8 cellular contexts compared by ENCODE assay signal in genomic region chr5:177071671-177072385, GRCh38. TPM values are rescaled to one million over a fixed set of nuclear protein-coding genes. Genes with fewer than 3 reads are reported as not detected.
DNase-seq lines count a peak whose midpoint lies in the region; ATAC-seq and TF ChIP-seq lines count a peak whose summit lies in the region.

No MANE protein-coding gene starts in this region.

- H3K4me1 Mint-ChIP-seq in memory B cell, result peaks cover 24% of the 10 kb centered on the region

- peak; percentile 74 to 94 (median 88) for TF ChIP-seq CTCF in dorsolateral prefrontal cortex (IDR thresholded peaks at IDR 0.05 in 54 of 56, conservative IDR thresholded peaks at IDR 0.05 in 2 of 56; ENCODE audit: low read depth in 1 of 56, partially characterized antibody in 56 of 56)

- peak; percentile 78 for ATAC-seq in Right ventricle myocardium inferior
- ATAC-seq in HG03432 (IDR thresholded peaks at IDR 0.05; ENCODE audit: unreplicated experiment), result peak; percentile 77
- ATAC-seq in memory B cell (ENCODE audit: low read depth), result peak; percentile 86

- peak overlapping the region; percentile 70 for H3K27ac Mint-ChIP-seq in memory B cell

- peak overlapping the region in 20 of 59 donors; percentile 2 to 47 (median 22) for H3K4me3 ChIP-seq in dorsolateral prefrontal cortex

- intact Hi-C loops in Right ventricle myocardium inferior (cut with DNase I), result loop anchor here (1.0 kb wide), 1 partner anchor 39 kb away; no protein-coding TSS in a partner anchor
- intact Hi-C loops in cardiac septum (cut with DNase I), result no loop called here
- intact Hi-C loops in dorsolateral prefrontal cortex (cut with DNase I), result loop anchor here (1.0 to 5.0 kb wide), 2 partner anchors 40 kb away; no protein-coding TSS in a partner anchor

- peak overlapping the region in 12 of 59 donors; percentile 4 to 71 (median 42) for H3K27ac ChIP-seq in dorsolateral prefrontal cortex

- H3K36me3 Mint-ChIP-seq in memory B cell, result no peaks in the 10 kb centered on the region

- peak overlapping the region; percentile 77 for H3K4me3 Mint-ChIP-seq in memory B cell

- no peaks in the 10 kb centered on the region for H3K27me3 ChIP-seq in dorsolateral prefrontal cortex

- DNase-seq in Right ventricle myocardium inferior (ENCODE audit: missing footprints), result no peak
- DNase-seq in cardiac septum (ENCODE audit: low spot score), result no peak
- peak; percentile 89 for DNase-seq in NCI-H69 (lab: John Stamatoyannopoulos, UW)
- peak; percentile 60 for DNase-seq in activated CD4-positive, alpha-beta T cell treated with anti-CD3 and anti-CD28 coated beads, Interleukin-2, amount 50 U/mL, for 1 hour
- peak in 5 of 10 donors; percentile 42 to 84 (median 66) for DNase-seq in dorsolateral prefrontal cortex
- peak; percentile 81 to 82 for DNase-seq in memory B cell (ENCODE audit: low spot score in 2 of 2)
- DNase-seq in stimulated activated CD8-positive, alpha-beta memory T cell treated with anti-CD3 and anti-CD28 coated beads, Interleukin-2, amount 100 ng/mL, for 1 hour (ENCODE audit: low read depth in 2 of 2), result peak; percentile 17 to 39

- no peaks in the 10 kb centered on the region for H3K9me3 Mint-ChIP-seq in memory B cell

- H3K27me3 Mint-ChIP-seq in memory B cell, result no peaks in the 10 kb centered on the region

RNA-seq across cellular contexts. Expression of gene FGFR4, which starts 14.9 kb away (rescaled TPM):
- total RNA-seq in Right ventricle myocardium inferior, result 4.3 TPM
- 0.40 TPM for total RNA-seq in cardiac septum
- 10 to 100 TPM in 3 of 120 experiments, 1 to 10 TPM in 114, under 1 TPM in 3; 0.55 to 13.2 (median 3.4) TPM for total RNA-seq in dorsolateral prefrontal cortex

RNA-seq across cellular contexts. Expression of gene ZNF346, which starts 49.3 kb away (rescaled TPM):
- total RNA-seq in Right ventricle myocardium inferior, result 6.2 TPM
- total RNA-seq in cardiac septum, result 9.1 TPM
- total RNA-seq in dorsolateral prefrontal cortex, result 10 to 100 TPM; 28.1 to 67.6 (median 44.9) TPM

Comparison
In these comparisons a context has a peak if more than half of its experiments do, and no peak if none do; other contexts are left out.
1. DNase-seq: peak in NCI-H69 (single experiment), activated CD4-positive, alpha-beta T cell treated with anti-CD3 and anti-CD28 coated beads, Interleukin-2, amount 50 U/mL, for 1 hour (single experiment), memory B cell (2 of 2) and stimulated activated CD8-positive, alpha-beta memory T cell treated with anti-CD3 and anti-CD28 coated beads, Interleukin-2, amount 100 ng/mL, for 1 hour (2 of 2); none in Right ventricle myocardium inferior (single experiment) and cardiac septum (single experiment).
2. Peak in every context shown above with its lines, with median percentiles within 50 percentile points of each other: ATAC-seq.